Comparison of ENCODE assay signal across 21 cellular contexts in genomic region chr14:105333613-105334364, GRCh38. TPM values are rescaled to one million over a fixed set of nuclear protein-coding genes. Genes with fewer than 3 reads are reported as not detected.
DNase-seq lines count a peak whose midpoint lies in the region; ATAC-seq and TF ChIP-seq lines count a peak whose summit lies in the region.
"Had no signal": no experiment of that assay in that cellular context is flagged by ENCODE, and none has a peak within 500 bp of the region (broad histone marks: within the 10 kb centered on the region; RNA-seq: fewer than 3 reads in every experiment).

No MANE protein-coding gene starts in this region.

- DNase-seq in heart left ventricle (peak in 2 of 5 donors; percentile 22 to 64), Right ventricle myocardium inferior (ENCODE audit: missing footprints) (no peak), dorsolateral prefrontal cortex (no peak), NCI-H1092 treated with DMSO at 0.1 percent for 48 hours (lab: John Stamatoyannopoulos, UW) (no peak), endothelial cell (ENCODE audit: low spot score) (no peak), KG1 (lab: John Stamatoyannopoulos, UW) (no peak)
- no peak for DNase-seq in effector CD8-positive, alpha-beta T cell (lab: John Stamatoyannopoulos, UW)
- DNase-seq: activated CD4-positive, alpha-beta memory T cell treated with anti-CD3 and anti-CD28 coated beads for 36 hours; activated CD8-positive, alpha-beta memory T cell treated with anti-CD3 and anti-CD28 coated beads, Interleukin-2, amount 50 U/mL, for 48 hours; Calu3; effector memory CD8-positive, alpha-beta T cell; NCI-H1930; NCI-H748 treated with DMSO at 0.1 percent for 48 hours; stimulated activated CD4-positive, alpha-beta T cell treated with anti-CD3 and anti-CD28 coated beads, Interleukin-12 subunit alpha, Interleukin-12 subunit beta, amount 100 ng/mL, for 4 hours; stimulated activated CD4-positive, alpha-beta T cell treated with anti-CD3 and anti-CD28 coated beads, Interleukin-4, amount 100 ng/mL, for 24 hours; stimulated activated naive B cell treated with anti-CD40 and anti-IgM and Interleukin-4, amounts not matched to agents 10 μg/mL and 1 μg/mL and 100 μg/mL, for 72 hours had no signal

- H3K4me3 Mint-ChIP-seq in endothelial cell (ENCODE audit: unreplicated experiment), result no peak overlapping the region
- H3K4me3 Mint-ChIP-seq: activated CD4-positive, alpha-beta memory T cell treated with anti-CD3 and anti-CD28 coated beads for 36 hours; effector memory CD8-positive, alpha-beta T cell; stimulated activated naive B cell treated with anti-CD40 and anti-IgM and Interleukin-4, amounts not matched to agents 10 μg/mL and 1 μg/mL and 100 μg/mL, for 72 hours had no signal

- peaks cover 5% of the 10 kb centered on the region for H3K36me3 Mint-ChIP-seq in endothelial cell (ENCODE audit: low read depth, unreplicated experiment)
- H3K36me3 Mint-ChIP-seq: activated CD4-positive, alpha-beta memory T cell treated with anti-CD3 and anti-CD28 coated beads for 36 hours had no signal

- intact Hi-C loops in heart left ventricle (cut with DNase I) (no loop called here), Right ventricle myocardium inferior (cut with DNase I) (no loop called here), dorsolateral prefrontal cortex (cut with DNase I) (no loop called here)

- 45 to 60% (median 51%) methylated on average over 5 to 18 of the region's 18 CpGs for WGBS in heart left ventricle, 4 donors
- WGBS in liver, result 59% methylated on average over 18 of the region's 18 CpGs

- TF ChIP-seq POLR2A in heart left ventricle (IDR thresholded peaks at IDR 0.05), result no peak

- peaks cover 0 to 2% (median 0%) of the 10 kb centered on the region in 9 donors for H3K36me3 ChIP-seq in heart left ventricle
- no peaks in the 10 kb centered on the region for H3K36me3 ChIP-seq in liver (ENCODE audit: control insufficient read depth in 4 of 4, insufficient read depth in 3 of 4, low read depth in 1 of 4, low read length in 3 of 4)
- H3K36me3 ChIP-seq: esophagus muscularis mucosa, vagina had no signal

- H3K4me1 Mint-ChIP-seq in endothelial cell (ENCODE audit: unreplicated experiment), result peaks cover 12% of the 10 kb centered on the region

- H3K27me3 Mint-ChIP-seq in endothelial cell (ENCODE audit: unreplicated experiment), result peaks cover 16% of the 10 kb centered on the region
- H3K27me3 Mint-ChIP-seq: activated CD4-positive, alpha-beta memory T cell treated with anti-CD3 and anti-CD28 coated beads for 36 hours; effector memory CD8-positive, alpha-beta T cell; stimulated activated naive B cell treated with anti-CD40 and anti-IgM and Interleukin-4, amounts not matched to agents 10 μg/mL and 1 μg/mL and 100 μg/mL, for 72 hours had no signal

- TF ChIP-seq CTCF in heart left ventricle (IDR thresholded peaks at IDR 0.05), result no peak
- TF ChIP-seq CTCF in dorsolateral prefrontal cortex (IDR thresholded peaks at IDR 0.05 in 54 of 56, conservative IDR thresholded peaks at IDR 0.05 in 2 of 56; ENCODE audit: low read depth in 1 of 56, partially characterized antibody in 56 of 56), result no peak
- TF ChIP-seq CTCF in liver (IDR thresholded peaks at IDR 0.05; ENCODE audit: low read depth, low read length, missing input control), result no peak
- TF ChIP-seq CTCF in endothelial cell (IDR thresholded peaks at IDR 0.05; ENCODE audit: unreplicated experiment), result no peak

- no peaks in the 10 kb centered on the region for H3K9me3 Mint-ChIP-seq in endothelial cell (ENCODE audit: unreplicated experiment)
- H3K9me3 Mint-ChIP-seq: activated CD4-positive, alpha-beta memory T cell treated with anti-CD3 and anti-CD28 coated beads for 36 hours; activated T-helper 2 cell treated with anti-CD3 and anti-CD28 coated beads, Interferon-gamma antibody, Interleukin-2, Interleukin-4, amounts not matched to agents 10 μg/mL and 5 μg/mL and 100 μg/mL, durations not matched to agents 14 hours and 24 hours and 36 hours; effector memory CD8-positive, alpha-beta T cell; stimulated activated naive B cell treated with anti-CD40 and anti-IgM and Interleukin-4, amounts not matched to agents 10 μg/mL and 1 μg/mL and 100 μg/mL, for 72 hours had no signal

- ATAC-seq in heart left ventricle (peak in 1 of 4 donors; percentile 0), Right ventricle myocardium inferior (no peak)
- ATAC-seq: effector memory CD8-positive, alpha-beta T cell; stimulated activated naive B cell treated with anti-CD40 and anti-IgM and Interleukin-4, amounts not matched to agents 10 μg/mL and 1 μg/mL and 100 μg/mL, for 72 hours had no signal

- H3K4me1 ChIP-seq in heart left ventricle (peaks cover 4 to 93% (median 64%) of the 10 kb centered on the region in 12 donors), liver (ENCODE audit: control insufficient read depth in 4 of 4, insufficient read depth in 4 of 4, low read length in 3 of 4) (peaks cover 18 to 63% (median 44%) of the 10 kb centered on the region in 4 donors)

- TF ChIP-seq RAD21 in liver (IDR thresholded peaks at IDR 0.05), result no peak

- H3K27me3 ChIP-seq in heart left ventricle, result no peaks in the 10 kb centered on the region
- no peaks in the 10 kb centered on the region for H3K27me3 ChIP-seq in dorsolateral prefrontal cortex
- no peaks in the 10 kb centered on the region for H3K27me3 ChIP-seq in liver (ENCODE audit: control insufficient read depth in 4 of 4, insufficient read depth in 4 of 4, low read length in 3 of 4)
- H3K27me3 ChIP-seq: esophagus muscularis mucosa, vagina had no signal

- H3K9me3 ChIP-seq in heart left ventricle (peaks cover 0 to 4% (median 0%) of the 10 kb centered on the region in 12 donors), liver (ENCODE audit: control insufficient read depth in 4 of 4, low read length in 3 of 4) (no peaks in the 10 kb centered on the region)
- H3K9me3 ChIP-seq: esophagus muscularis mucosa, vagina had no signal

- H3K4me3 ChIP-seq in heart left ventricle, result no peak overlapping the region
- H3K4me3 ChIP-seq in dorsolateral prefrontal cortex, result no peak overlapping the region
- H3K4me3 ChIP-seq in liver (ENCODE audit: low read depth in 1 of 3, low read length in 3 of 3), result no peak overlapping the region
- H3K4me3 ChIP-seq: esophagus muscularis mucosa, vagina had no signal

- H3K27ac Mint-ChIP-seq in endothelial cell (ENCODE audit: unreplicated experiment), result no peak overlapping the region
- H3K27ac Mint-ChIP-seq: activated CD4-positive, alpha-beta memory T cell treated with anti-CD3 and anti-CD28 coated beads for 36 hours; activated T-helper 2 cell treated with anti-CD3 and anti-CD28 coated beads, Interferon-gamma antibody, Interleukin-2, Interleukin-4, amounts not matched to agents 10 μg/mL and 5 μg/mL and 100 μg/mL, durations not matched to agents 14 hours and 24 hours and 36 hours; stimulated activated naive B cell treated with anti-CD40 and anti-IgM and Interleukin-4, amounts not matched to agents 10 μg/mL and 1 μg/mL and 100 μg/mL, for 72 hours had no signal

- no peak overlapping the region for H3K9ac ChIP-seq in liver (ENCODE audit: low read depth in 1 of 2, low read length in 2 of 2)
- H3K9ac ChIP-seq: KMS-11 had no signal

- peak overlapping the region in 7 of 12 donors; percentile 2 to 88 (median 25) for H3K27ac ChIP-seq in heart left ventricle
- peak overlapping the region in 51 of 59 donors; percentile 9 to 94 (median 85) for H3K27ac ChIP-seq in dorsolateral prefrontal cortex
- H3K27ac ChIP-seq in liver (ENCODE audit: low read depth in 1 of 2, low read length in 2 of 2), result peak overlapping the region in 1 of 2 donors; percentile 14
- H3K27ac ChIP-seq: esophagus muscularis mucosa, KMS-11, vagina had no signal

TF ChIP-seq in liver, 16 proteins besides CTCF, POLR2A, EP300 and RAD21:
- TF ChIP-seq YY1 (IDR thresholded peaks at IDR 0.05) (no peak), SP1 (IDR thresholded peaks at IDR 0.05) (no peak), HNF4A (conservative IDR thresholded peaks at IDR 0.05) (peak; percentile 52 to 63), RXRA (IDR thresholded peaks at IDR 0.05) (peak in 1 of 2 donors; percentile 45), NR2F2 (IDR thresholded peaks at IDR 0.05) (no peak), HNF4G (IDR thresholded peaks at IDR 0.05) (no peak), MAX (IDR thresholded peaks at IDR 0.05) (no peak), ZBTB33 (IDR thresholded peaks at IDR 0.05) (no peak), ATF3 (IDR thresholded peaks at IDR 0.05) (no peak)

RNA-seq across cellular contexts. Expression of gene PACS2, which starts 19.2 kb away (rescaled TPM):
- total RNA-seq in heart left ventricle (10 to 100 TPM; 47.3 to 90.3 (median 60.8) TPM), Right ventricle myocardium inferior (69.1 TPM), dorsolateral prefrontal cortex (100 to 1,000 TPM; 131 to 394 (median 200) TPM), liver (10 to 100 TPM; 10.2 to 21.9 TPM), endothelial cell (ENCODE audit: unreplicated experiment) (113 TPM)
- polyA plus RNA-seq in heart left ventricle (10 to 100 TPM; 50.7 to 78.7 TPM), liver (1 to 10 TPM; 5.1 to 9.5 TPM)

RNA-seq across cellular contexts. Expression of gene BRF1, which starts 33.0 kb away (rescaled TPM):
- total RNA-seq in heart left ventricle (10 to 100 TPM; 13.3 to 25.3 (median 18.7) TPM), Right ventricle myocardium inferior (19.0 TPM), dorsolateral prefrontal cortex (100 to 1,000 TPM in 7 of 120 experiments, 10 to 100 TPM in 113; 55.3 to 109 (median 75.5) TPM), liver (10 to 100 TPM; 13.0 to 24.1 TPM), endothelial cell (ENCODE audit: unreplicated experiment) (40.9 TPM)
- polyA plus RNA-seq in heart left ventricle (10 to 100 TPM; 17.1 to 19.4 TPM), liver (1 to 10 TPM; 4.6 to 8.3 TPM)
